In genomic region chr10:52864459-52865106, GRCh38 we compare ENCODE assay signal across 10 cellular contexts.
DNase-seq lines count a peak whose midpoint lies in the region; ATAC-seq and TF ChIP-seq lines count a peak whose summit lies in the region.
"Had no signal": no experiment of that assay in that cellular context is flagged by ENCODE, and none has a peak within 500 bp of the region (broad histone marks: within the 10 kb centered on the region; RNA-seq: fewer than 3 reads in every experiment).

No MANE protein-coding gene starts in this region.

- H3K4me2 ChIP-seq in fibroblast of lung (ENCODE audit: extremely low read depth, insufficient read depth, low read length): peak overlapping the region; percentile 29

- no peaks in the 10 kb centered on the region for H3K79me2 ChIP-seq in fibroblast of lung (ENCODE audit: control insufficient read depth, insufficient read depth, low read length)

- H3K9ac ChIP-seq in NT2/D1 (ENCODE audit: insufficient read length, low read depth) (no peak overlapping the region), fibroblast of lung (ENCODE audit: insufficient read depth, low read length) (no peak overlapping the region)

- H3K4me3 ChIP-seq in NT2/D1 (ENCODE audit: insufficient read length, low read depth): no peak overlapping the region
- no peak overlapping the region for H3K4me3 ChIP-seq in fibroblast of lung (replicated peaks in 1 of 4; ENCODE audit: control extremely low read depth in 1 of 4, insufficient read depth in 1 of 4, low read depth in 3 of 4, low read length in 4 of 4)
- H3K4me3 ChIP-seq: thoracic aorta had no signal

- H3K27me3 ChIP-seq in NT2/D1 (ENCODE audit: insufficient read depth, insufficient read length): no peaks in the 10 kb centered on the region
- H3K27me3 ChIP-seq in fibroblast of lung (ENCODE audit: control insufficient read depth, insufficient read depth, low read length): no peaks in the 10 kb centered on the region

- peaks cover 22% of the 10 kb centered on the region for H3K9me3 Mint-ChIP-seq in T-helper 2 cell treated with Interferon-gamma antibody and Interleukin-4, amounts not matched to agents 5 μg/mL and 100 μg/mL, for 36 hours

- DNase-seq in NT2/D1 (ENCODE audit: low read depth, low spot score) (peak; percentile 57), fibroblast of lung (ENCODE audit: low read depth in 2 of 2) (peak; percentile 96 to 100), non-pigmented ciliary epithelial cell (ENCODE audit: low read depth) (peak; percentile 88), NCI-H2227 treated with DMSO at 0.1 percent for 48 hours (lab: John Stamatoyannopoulos, UW) (no peak)
- DNase-seq in T-helper 2 cell treated with Interferon-gamma antibody and Interleukin-4, amounts not matched to agents 5 μg/mL and 100 μg/mL, for 36 hours (ENCODE audit: low spot score): no peak
- no peak for DNase-seq in NK-92 treated with Interleukin-12 subunit alpha and Interleukin-12 subunit beta, amount 100 ng/mL, for 24 hours (lab: John Stamatoyannopoulos, UW)
- DNase-seq: effector memory CD4-positive, alpha-beta T cell had no signal

- no peak overlapping the region for H3K4me3 Mint-ChIP-seq in T-helper 2 cell treated with Interferon-gamma antibody and Interleukin-4, amounts not matched to agents 5 μg/mL and 100 μg/mL, for 36 hours

- H3K36me3 ChIP-seq in NT2/D1 (ENCODE audit: insufficient read depth, insufficient read length, low read length): no peaks in the 10 kb centered on the region
- no peaks in the 10 kb centered on the region for H3K36me3 ChIP-seq in fibroblast of lung (ENCODE audit: control insufficient read depth, insufficient read depth, low read length)
- H3K36me3 ChIP-seq: thoracic aorta had no signal

- H3K4me1 ChIP-seq in NT2/D1 (ENCODE audit: insufficient read depth, insufficient read length) (no peaks in the 10 kb centered on the region), fibroblast of lung (ENCODE audit: control insufficient read depth, extremely low read depth, insufficient read depth, low read length) (peaks cover 13% of the 10 kb centered on the region)

- TF ChIP-seq CTCF in fibroblast of lung (conservative IDR thresholded peaks at IDR 0.05 in 1 of 2, IDR thresholded peaks at IDR 0.05 in 1 of 2; ENCODE audit: low read depth in 1 of 2, low read length in 2 of 2): no peak

- no peaks in the 10 kb centered on the region for H3K36me3 Mint-ChIP-seq in T-helper 2 cell treated with Interferon-gamma antibody and Interleukin-4, amounts not matched to agents 5 μg/mL and 100 μg/mL, for 36 hours (ENCODE audit: low read depth)

- H3K27ac Mint-ChIP-seq in T-helper 2 cell treated with Interferon-gamma antibody and Interleukin-4, amounts not matched to agents 5 μg/mL and 100 μg/mL, for 36 hours: no peak overlapping the region

- H3K27me3 Mint-ChIP-seq in T-helper 2 cell treated with Interferon-gamma antibody and Interleukin-4, amounts not matched to agents 5 μg/mL and 100 μg/mL, for 36 hours (ENCODE audit: low read depth): no peaks in the 10 kb centered on the region

- H3K27ac ChIP-seq in fibroblast of lung (ENCODE audit: insufficient read depth, low read length): peak overlapping the region; percentile 82
- H3K27ac ChIP-seq: thoracic aorta had no signal

- H3K9me3 ChIP-seq in NT2/D1 (ENCODE audit: insufficient read depth, low read length) (peaks cover 20% of the 10 kb centered on the region; the same call in 1 of the 2 replicates), fibroblast of lung (ENCODE audit: control insufficient read depth, insufficient read depth, low read depth, low read length) (no peaks in the 10 kb centered on the region)
- H3K9me3 ChIP-seq: thoracic aorta had no signal

- H2AFZ ChIP-seq in fibroblast of lung (ENCODE audit: low read length): peak overlapping the region; percentile 43

- ATAC-seq in GM18867 (IDR thresholded peaks at IDR 0.05; ENCODE audit: unreplicated experiment) (peak; percentile 95), HG02642 (IDR thresholded peaks at IDR 0.05; ENCODE audit: poor library complexity, unreplicated experiment) (no peak)

- no peaks in the 10 kb centered on the region for H3K4me1 Mint-ChIP-seq in T-helper 2 cell treated with Interferon-gamma antibody and Interleukin-4, amounts not matched to agents 5 μg/mL and 100 μg/mL, for 36 hours (ENCODE audit: low read depth)

- H4K20me1 ChIP-seq in fibroblast of lung (ENCODE audit: control insufficient read depth, extremely low read depth, insufficient read depth, low read length): no peaks in the 10 kb centered on the region

Comparison
In these comparisons a context has a peak if more than half of its experiments do, and no peak if none do; other contexts are left out.
1. DNase-seq: peak in NT2/D1 (single experiment), fibroblast of lung (2 of 2) and non-pigmented ciliary epithelial cell (single experiment); none in NCI-H2227 treated with DMSO at 0.1 percent for 48 hours (single experiment), T-helper 2 cell treated with Interferon-gamma antibody and Interleukin-4, amounts not matched to agents 5 μg/mL and 100 μg/mL, for 36 hours (single experiment) and NK-92 treated with Interleukin-12 subunit alpha and Interleukin-12 subunit beta, amount 100 ng/mL, for 24 hours (single experiment).